Comparison of ENCODE assay signal across 14 cellular contexts in the genomic region with DNA sequence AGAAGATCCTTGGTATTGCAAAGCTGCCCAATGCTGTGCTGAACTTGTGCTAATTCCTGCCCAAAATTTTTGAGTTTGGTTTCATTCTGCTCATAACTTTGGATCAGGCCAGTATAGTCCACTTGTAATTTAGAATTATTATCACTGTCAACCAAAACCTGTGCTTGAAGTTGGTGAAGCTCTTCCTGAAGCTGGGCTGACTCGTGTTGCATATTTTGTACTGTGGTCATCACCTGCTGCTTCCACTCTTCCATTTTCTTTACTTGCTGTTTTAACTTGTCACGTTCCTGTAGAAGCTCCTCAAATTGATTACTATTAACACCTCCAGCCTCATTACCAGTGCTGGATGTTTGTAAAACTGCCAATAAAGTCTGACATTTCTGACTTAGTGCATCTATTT.
"Had no signal": no experiment of that assay in that cellular context is flagged by ENCODE, and none has a peak within 500 bp of the region (broad histone marks: within the 10 kb centered on the region; RNA-seq: fewer than 3 reads in every experiment).

No MANE protein-coding gene starts in this region.

- H3K9me3 ChIP-seq: breast epithelium, esophagus squamous epithelium, ovary, testis had no signal

- H2AFZ ChIP-seq: neural progenitor cell had no signal

- H3K4me3 Mint-ChIP-seq: neural progenitor cell; stimulated activated naive CD8-positive, alpha-beta T cell treated with anti-CD3 and anti-CD28 coated beads, Interleukin-15, Interleukin-2, amounts not matched to agents 100 ng/mL and 50 ng/mL, for 24 hours had no signal

- H3K4me1 ChIP-seq: breast epithelium, esophagus squamous epithelium, neural progenitor cell, testis had no signal

- H3K27ac ChIP-seq: breast epithelium, esophagus squamous epithelium, neural progenitor cell, ovary, testis, VCaP had no signal

- H3K9me3 Mint-ChIP-seq: activated T-helper 2 cell treated with anti-CD3 and anti-CD28 coated beads, Interferon-gamma antibody, Interleukin-2, Interleukin-4, amounts not matched to agents 10 μg/mL and 5 μg/mL and 100 μg/mL, durations not matched to agents 14 hours and 24 hours and 36 hours; neural progenitor cell; stimulated activated naive CD8-positive, alpha-beta T cell treated with anti-CD3 and anti-CD28 coated beads, Interleukin-15, Interleukin-2, amounts not matched to agents 100 ng/mL and 50 ng/mL, for 24 hours had no signal

- H3K27me3 ChIP-seq: breast epithelium, esophagus squamous epithelium, neural progenitor cell, ovary, testis had no signal

- H3K36me3 ChIP-seq: breast epithelium, ovary had no signal

- H3K4me1 Mint-ChIP-seq: neural progenitor cell had no signal

- DNase-seq: activated naive CD4-positive, alpha-beta T cell treated with anti-CD3 and anti-CD28 coated beads, Interleukin-2, amount 50 U/mL, for 16 hours; anterior cingulate cortex; esophagus squamous epithelium; foreskin melanocyte; ovary; stimulated activated CD4-positive, alpha-beta T cell treated with anti-CD3 and anti-CD28 coated beads, Interleukin-4, amount 100 ng/mL, for 1 hour; stimulated activated CD8-positive, alpha-beta memory T cell treated with anti-CD3 and anti-CD28 coated beads, Interleukin-4, amount 100 ng/mL, for 48 hours; T1000; testis had no signal

- H3K9ac ChIP-seq: neural progenitor cell had no signal

- H3K4me2 ChIP-seq: neural progenitor cell had no signal

- H3K27ac Mint-ChIP-seq: neural progenitor cell had no signal

- H3K4me3 ChIP-seq: breast epithelium, esophagus squamous epithelium, neural progenitor cell, ovary, testis had no signal

- H3K27me3 Mint-ChIP-seq: stimulated activated naive CD8-positive, alpha-beta T cell treated with anti-CD3 and anti-CD28 coated beads, Interleukin-15, Interleukin-2, amounts not matched to agents 100 ng/mL and 50 ng/mL, for 24 hours had no signal
